In the genomic region with DNA sequence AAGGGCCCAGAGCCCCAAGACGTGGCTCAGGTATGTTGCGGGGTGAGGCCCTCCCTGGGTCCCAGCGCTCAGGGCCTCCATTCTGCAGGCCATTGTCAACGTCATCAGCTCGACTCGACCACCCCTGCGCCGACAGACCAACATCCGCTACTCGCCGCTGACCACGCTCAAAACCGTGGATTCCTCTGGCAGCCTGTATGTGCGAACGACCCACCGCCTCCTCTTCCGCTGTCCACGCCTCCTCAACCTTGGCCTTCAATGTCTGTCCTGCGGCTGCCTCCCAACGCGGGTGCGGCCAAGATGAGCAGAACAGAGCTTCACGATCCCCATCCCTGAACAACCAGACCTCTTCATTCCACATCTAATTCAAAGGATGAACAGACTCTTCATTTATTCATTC, we compare ENCODE assay signal across 25 cellular contexts. TPM values are rescaled to one million over a fixed set of nuclear protein-coding genes. Genes with fewer than 3 reads are reported as not detected.
"Had no signal": no experiment of that assay in that cellular context is flagged by ENCODE, and none has a peak within 500 bp of the region (broad histone marks: within the 10 kb centered on the region; RNA-seq: fewer than 3 reads in every experiment).

No MANE protein-coding gene starts in this region.

- H3K9me3 Mint-ChIP-seq: naive thymus-derived CD8-positive, alpha-beta T cell had no signal

- H3K4me3 ChIP-seq: esophagus muscularis mucosa, gastrocnemius medialis, heart right ventricle, mucosa of descending colon, pancreas, psoas muscle, spleen had no signal

- H3K4me3 Mint-ChIP-seq: naive thymus-derived CD8-positive, alpha-beta T cell had no signal

- H3K27ac ChIP-seq: esophagus muscularis mucosa, gastrocnemius medialis, heart right ventricle, pancreas, psoas muscle, spleen had no signal

- H3K36me3 ChIP-seq: esophagus muscularis mucosa, gastrocnemius medialis, heart right ventricle, pancreas, spleen had no signal

- H3K36me3 Mint-ChIP-seq: naive thymus-derived CD8-positive, alpha-beta T cell had no signal

- H3K27me3 ChIP-seq: gastrocnemius medialis, pancreas had no signal

- H3K4me1 ChIP-seq: esophagus muscularis mucosa, gastrocnemius medialis, heart right ventricle, pancreas, psoas muscle, spleen had no signal

- FAIRE-seq: endometrium, islet of Langerhans, pancreas had no signal

- DNase-seq: effector memory CD4-positive, alpha-beta T cell; gastrocnemius medialis; heart right ventricle; mammary epithelial cell; mucosa of descending colon; naive thymus-derived CD8-positive, alpha-beta T cell; occipital lobe; pancreas; psoas muscle; spleen; stimulated activated CD4-positive, alpha-beta T cell treated with anti-CD3 and anti-CD28 coated beads, Interleukin-15, amount 100 ng/mL, for 24 hours; stimulated activated CD4-positive, alpha-beta T cell treated with anti-CD3 and anti-CD28 coated beads, Interleukin-1b, Interleukin-23, amount 100 ng/mL, for 48 hours; stimulated activated CD4-positive, alpha-beta T cell treated with anti-CD3 and anti-CD28 coated beads, Interleukin-4, amount 100 ng/mL, for 4 hours; stimulated activated naive CD4-positive, alpha-beta T cell; trophoblast cell had no signal

- ATAC-seq: gastrocnemius medialis; heart right ventricle; left lobe of liver; mucosa of descending colon; naive thymus-derived CD8-positive, alpha-beta T cell; pancreas; psoas muscle; sciatic nerve had no signal

- H3K9me3 ChIP-seq: esophagus muscularis mucosa, gastrocnemius medialis, heart right ventricle, mucosa of descending colon, pancreas, psoas muscle, spleen had no signal

- H3K27ac Mint-ChIP-seq: naive thymus-derived CD8-positive, alpha-beta T cell had no signal

RNA-seq across cellular contexts. Expression of gene RDH8, which starts 8.2 kb away (rescaled TPM):
- total RNA-seq: esophagus muscularis mucosa; fibroblast of villous mesenchyme; gastrocnemius medialis; heart right ventricle; left lobe of liver; lower leg skin; mammary epithelial cell; mucosa of descending colon; naive thymus-derived CD8-positive, alpha-beta T cell; occipital lobe; pancreas; psoas muscle; sciatic nerve; skeletal muscle tissue; spleen; urinary bladder had no signal
- polyA plus RNA-seq: heart right ventricle; mammary epithelial cell; naive thymus-derived CD8-positive, alpha-beta T cell; neural cell; pancreas; psoas muscle; spleen; urinary bladder had no signal

RNA-seq across cellular contexts. Expression of gene COL5A3, which starts 11.1 kb away (rescaled TPM):
- total RNA-seq: naive thymus-derived CD8-positive, alpha-beta T cell had no signal
- polyA plus RNA-seq: naive thymus-derived CD8-positive, alpha-beta T cell had no signal
